ENCODE assay signal across 22 cellular contexts in genomic region chr3:114502204-114502603, GRCh38.
DNase-seq lines count a peak whose midpoint lies in the region; ATAC-seq lines count a peak whose summit lies in the region.
"Had no signal": no experiment of that assay in that cellular context is flagged by ENCODE, and none has a peak within 500 bp of the region (broad histone marks: within the 10 kb centered on the region; RNA-seq: fewer than 3 reads in every experiment).

No MANE protein-coding gene starts in this region.

- H3K4me1 Mint-ChIP-seq in stimulated activated naive CD8-positive, alpha-beta T cell treated with anti-CD3 and anti-CD28 coated beads, Interleukin-15, amount 100 ng/mL, for 72 hours: peaks cover 54% of the 10 kb centered on the region
- peaks cover 24% of the 10 kb centered on the region for H3K4me1 Mint-ChIP-seq in activated naive CD8-positive, alpha-beta T cell treated with anti-CD3 and anti-CD28 coated beads, Interleukin-2, amount 10 ng/mL, durations not matched to agents 7 days and 5 days

- no peak for DNase-seq in stimulated activated naive CD8-positive, alpha-beta T cell treated with anti-CD3 and anti-CD28 coated beads, Interleukin-15, amount 100 ng/mL, for 72 hours
- no peak for DNase-seq in stimulated activated naive CD8-positive, alpha-beta T cell treated with anti-CD3 and anti-CD28 coated beads, Interleukin-15, Interleukin-2, amounts not matched to agents 100 U/mL and 50 U/mL, for 24 hours
- no peak for DNase-seq in activated naive CD8-positive, alpha-beta T cell treated with anti-CD3 and anti-CD28 coated beads, Interleukin-2, amount 10 ng/mL, durations not matched to agents 7 days and 5 days
- DNase-seq in amniotic stem cell (lab: John Stamatoyannopoulos, UW) (no peak), RKO (ENCODE audit: low spot score) (no peak), NCI-H187 treated with DMSO at 0.1 percent for 48 hours (lab: John Stamatoyannopoulos, UW) (no peak)
- DNase-seq: 8988T; CD8-positive, alpha-beta T cell; H9; HFFc6; KG1; MV-4-11; NCI-H1105 treated with DMSO at 0.1 percent for 48 hours; NCI-H2081; NCI-H2171; NCI-H345; NCI-H524; NCI-H774; Peyer's patch; SJCRH30; T-cell had no signal

- H3K27ac Mint-ChIP-seq in stimulated activated naive CD8-positive, alpha-beta T cell treated with anti-CD3 and anti-CD28 coated beads, Interleukin-15, amount 100 ng/mL, for 72 hours: no peak overlapping the region
- no peak overlapping the region for H3K27ac Mint-ChIP-seq in activated naive CD8-positive, alpha-beta T cell treated with anti-CD3 and anti-CD28 coated beads, Interleukin-2, amount 10 ng/mL, durations not matched to agents 7 days and 5 days
- H3K27ac Mint-ChIP-seq: CD8-positive, alpha-beta T cell; H9; HFFc6; T-cell had no signal

- peak overlapping the region; percentile 25 to 30 for H3K4me3 Mint-ChIP-seq in stimulated activated naive CD8-positive, alpha-beta T cell treated with anti-CD3 and anti-CD28 coated beads, Interleukin-15, amount 100 ng/mL, for 72 hours
- peak overlapping the region; percentile 32 for H3K4me3 Mint-ChIP-seq in activated naive CD8-positive, alpha-beta T cell treated with anti-CD3 and anti-CD28 coated beads, Interleukin-2, amount 10 ng/mL, durations not matched to agents 7 days and 5 days
- H3K4me3 Mint-ChIP-seq: CD8-positive, alpha-beta T cell; H9; HFFc6; T-cell had no signal

- POLR2A ChIA-PET in activated naive CD8-positive, alpha-beta T cell treated with anti-CD3 and anti-CD28 coated beads, Interleukin-2, amount 10 ng/mL, durations not matched to agents 7 days and 5 days (lab: Charles Lee): no interaction called here

- no peaks in the 10 kb centered on the region for H3K9me3 Mint-ChIP-seq in stimulated activated naive CD8-positive, alpha-beta T cell treated with anti-CD3 and anti-CD28 coated beads, Interleukin-15, amount 100 ng/mL, for 72 hours
- H3K9me3 Mint-ChIP-seq in activated naive CD8-positive, alpha-beta T cell treated with anti-CD3 and anti-CD28 coated beads, Interleukin-2, amount 10 ng/mL, durations not matched to agents 7 days and 5 days: no peaks in the 10 kb centered on the region
- H3K9me3 Mint-ChIP-seq: CD8-positive, alpha-beta T cell; H9; HFFc6; T-cell had no signal

- ATAC-seq in stimulated activated naive CD8-positive, alpha-beta T cell treated with anti-CD3 and anti-CD28 coated beads, Interleukin-15, amount 100 ng/mL, for 72 hours: no peak
- no peak for ATAC-seq in stimulated activated naive CD8-positive, alpha-beta T cell treated with anti-CD3 and anti-CD28 coated beads, Interleukin-15, Interleukin-2, amounts not matched to agents 100 U/mL and 50 U/mL, for 24 hours
- peak; percentile 60 for ATAC-seq in HG02623 (IDR thresholded peaks at IDR 0.05; ENCODE audit: unreplicated experiment)
- ATAC-seq in activated naive CD8-positive, alpha-beta T cell treated with anti-CD3 and anti-CD28 coated beads, Interleukin-2, amount 10 ng/mL, durations not matched to agents 7 days and 5 days (ENCODE audit: low read depth): peak; percentile 32
- ATAC-seq: CD8-positive, alpha-beta T cell; T-cell had no signal

- no peaks in the 10 kb centered on the region for H3K27me3 Mint-ChIP-seq in stimulated activated naive CD8-positive, alpha-beta T cell treated with anti-CD3 and anti-CD28 coated beads, Interleukin-15, amount 100 ng/mL, for 72 hours
- H3K27me3 Mint-ChIP-seq in activated naive CD8-positive, alpha-beta T cell treated with anti-CD3 and anti-CD28 coated beads, Interleukin-2, amount 10 ng/mL, durations not matched to agents 7 days and 5 days: peaks cover 5% of the 10 kb centered on the region

- H3K36me3 Mint-ChIP-seq in activated naive CD8-positive, alpha-beta T cell treated with anti-CD3 and anti-CD28 coated beads, Interleukin-2, amount 10 ng/mL, durations not matched to agents 7 days and 5 days: peaks cover 3% of the 10 kb centered on the region

Comparison
In these comparisons a context has a peak if more than half of its experiments do, and no peak if none do; other contexts are left out.
1. ATAC-seq: peak in HG02623 (single experiment) and activated naive CD8-positive, alpha-beta T cell treated with anti-CD3 and anti-CD28 coated beads, Interleukin-2, amount 10 ng/mL, durations not matched to agents 7 days and 5 days (single experiment); none in stimulated activated naive CD8-positive, alpha-beta T cell treated with anti-CD3 and anti-CD28 coated beads, Interleukin-15, amount 100 ng/mL, for 72 hours (single experiment) and stimulated activated naive CD8-positive, alpha-beta T cell treated with anti-CD3 and anti-CD28 coated beads, Interleukin-15, Interleukin-2, amounts not matched to agents 100 U/mL and 50 U/mL, for 24 hours (single experiment).